ENCODE assay signal across 17 cellular contexts in genomic region chrX:107728342-107729099, GRCh38. TPM values are rescaled to one million over a fixed set of nuclear protein-coding genes. Genes with fewer than 3 reads are reported as not detected.
DNase-seq lines count a peak whose midpoint lies in the region; ATAC-seq, FAIRE-seq and TF ChIP-seq lines count a peak whose summit lies in the region.
"Had no signal": no experiment of that assay in that cellular context is flagged by ENCODE, and none has a peak within 500 bp of the region (broad histone marks: within the 10 kb centered on the region; RNA-seq: fewer than 3 reads in every experiment).

No MANE protein-coding gene starts in this region.

- H3K9me3 ChIP-seq in GM12878 (replicated peaks; ENCODE audit: control insufficient read depth, insufficient read depth, low read length) (no peaks in the 10 kb centered on the region), smooth muscle cell (replicated peaks; ENCODE audit: low read depth) (no peaks in the 10 kb centered on the region), pancreas (no peaks in the 10 kb centered on the region)
- no peaks in the 10 kb centered on the region for H3K9me3 ChIP-seq in effector memory CD4-positive, alpha-beta T cell (ENCODE audit: control insufficient read depth, low read length)

- H3K36me3 ChIP-seq in GM12878 (ENCODE audit: control insufficient read depth in 2 of 2, insufficient read depth in 2 of 2, low read length in 1 of 2) (no peaks in the 10 kb centered on the region), smooth muscle cell (ENCODE audit: low read depth) (no peaks in the 10 kb centered on the region), pancreas (no peaks in the 10 kb centered on the region)
- H3K36me3 ChIP-seq in effector memory CD4-positive, alpha-beta T cell (ENCODE audit: control insufficient read depth, insufficient read depth, low read length): no peaks in the 10 kb centered on the region

- no peaks in the 10 kb centered on the region for H3F3A ChIP-seq in smooth muscle cell (ENCODE audit: low read depth)

- FAIRE-seq in GM12878 (lab: Jason Lieb, UNC): peak; percentile 18
- no peak for FAIRE-seq in pancreas (lab: Jason Lieb, UNC)

- H3K27ac ChIP-seq in C4-2B (peak overlapping the region; percentile 97), GM12878 (ENCODE audit: control insufficient read depth, insufficient read depth) (no peak overlapping the region), smooth muscle cell (ENCODE audit: low read depth) (no peak overlapping the region), pancreas (peak overlapping the region in 2 of 4 donors; percentile 53 to 77)
- H3K27ac ChIP-seq in effector memory CD4-positive, alpha-beta T cell (ENCODE audit: insufficient read depth, low read length, poor library complexity, severe bottlenecking): no peak overlapping the region

- H3K9ac ChIP-seq in GM12878 (ENCODE audit: control insufficient read depth, insufficient read depth, low read length) (no peak overlapping the region), smooth muscle cell (ENCODE audit: low read depth) (no peak overlapping the region)

- POLR2A ChIA-PET in GM12878 (lab: Charles Lee): interaction anchor here (1.0 to 2.4 kb wide), 9 partner anchors 10 to 55 kb away, joined by 3 to 11 read pairs (median 5); partner anchors contain the start of gene TSC22D3

- H2AFZ ChIP-seq in GM12878 (ENCODE audit: control insufficient read depth, low read depth, low read length) (no peak overlapping the region), smooth muscle cell (ENCODE audit: low read depth) (peak overlapping the region; percentile 5)

- TF ChIP-seq EP300 in GM12878 (IDR thresholded peaks at IDR 0.05; ENCODE audit: borderline replicate concordance in 1 of 2, control insufficient read depth in 1 of 2, low read depth in 2 of 2, low read length in 2 of 2): no peak

- TF ChIP-seq POLR2A in GM12878 (IDR thresholded peaks at IDR 0.05; ENCODE audit: low read depth, low read length): no peak

- no peaks in the 10 kb centered on the region for H3K4me1 ChIP-seq in GM12878 (ENCODE audit: control insufficient read depth, insufficient read depth, low read length)
- peaks cover 12% of the 10 kb centered on the region for H3K4me1 ChIP-seq in smooth muscle cell (ENCODE audit: low read depth)
- H3K4me1 ChIP-seq in pancreas: peaks cover 24 to 53% (median 32%) of the 10 kb centered on the region in 3 donors
- no peaks in the 10 kb centered on the region for H3K4me1 ChIP-seq in effector memory CD4-positive, alpha-beta T cell (ENCODE audit: control insufficient read depth, insufficient read depth, low read length, poor library complexity, severe bottlenecking)

- H3K4me3 ChIP-seq in GM12878: no peak overlapping the region
- H3K4me3 ChIP-seq in smooth muscle cell: no peak overlapping the region
- H3K4me3 ChIP-seq in pancreas: no peak overlapping the region
- H3K4me3 ChIP-seq in effector memory CD4-positive, alpha-beta T cell (ENCODE audit: insufficient read depth, low read depth, low read length, poor library complexity, severe bottlenecking): no peak overlapping the region

- TF ChIP-seq CTCF in C4-2B (conservative IDR thresholded peaks at IDR 0.05): no peak
- TF ChIP-seq CTCF in GM12878 (IDR thresholded peaks at IDR 0.05 in 2 of 3, conservative IDR thresholded peaks at IDR 0.05 in 1 of 3; ENCODE audit: control insufficient read depth in 2 of 3, extremely low read depth in 1 of 3, insufficient read depth in 1 of 3, low read depth in 3 of 3, low read length in 3 of 3): no peak
- TF ChIP-seq CTCF in smooth muscle cell (IDR thresholded peaks at IDR 0.05; ENCODE audit: borderline replicate concordance, insufficient read depth, poor library complexity, severe bottlenecking): no peak
- no peak for TF ChIP-seq CTCF in pancreas (IDR thresholded peaks at IDR 0.05)

- RAD21 ChIA-PET in GM12878 (lab: Charles Lee; ENCODE audit: unreplicated experiment): interaction anchor here (1.1 to 4.1 kb wide), 12 partner anchors 11 to 68 kb away, joined by 3 to 43 read pairs (median 8); partner anchors contain the start of genes NCBP2L and TSC22D3

- DNase-seq in GM12878 (ENCODE audit: low read depth, low spot score) (no peak), left lobe of liver (ENCODE audit: low spot score) (peak; percentile 66), smooth muscle cell (lab: John Stamatoyannopoulos, UW; ENCODE audit: unreplicated experiment) (no peak), dermis blood vessel endothelial cell (no peak), pancreas (no peak)
- DNase-seq in effector memory CD4-positive, alpha-beta T cell: no peak
- DNase-seq: activated CD4-positive, alpha-beta T cell treated with anti-CD3 and anti-CD28 coated beads, Interleukin-2, amount 10 ng/mL, durations not matched to agents 24 days and 14 days; activated T-cell treated with anti-CD3 and anti-CD28 coated beads, Interleukin-2, amount 50 U/mL, for 4 hours; naive thymus-derived CD8-positive, alpha-beta T cell; NCI-H1105; NCI-H510A; SHP77; T-helper 9 cell; trophoblast cell had no signal

- H4K20me1 ChIP-seq in GM12878 (ENCODE audit: control insufficient read depth, insufficient read depth): no peaks in the 10 kb centered on the region
- no peaks in the 10 kb centered on the region for H4K20me1 ChIP-seq in smooth muscle cell (ENCODE audit: low read depth)

- H3K79me2 ChIP-seq in GM12878 (ENCODE audit: control insufficient read depth, insufficient read depth, low read length): no peaks in the 10 kb centered on the region
- H3K79me2 ChIP-seq in smooth muscle cell (ENCODE audit: low read depth): no peaks in the 10 kb centered on the region

- BruUV-seq in GM12878 (replicated peaks; lab: Mats Ljungman, UMichigan): no TSS peak

- in situ Hi-C loops in GM12878 (cut with MboI): no loop called here

- CTCF ChIA-PET in GM12878 (lab: Yijun Ruan, JAX): interaction anchor here (1.0 to 3.4 kb wide), 9 partner anchors 10 to 69 kb away, joined by 3 to 25 read pairs (median 9); partner anchors contain the start of genes NCBP2L and TSC22D3

- SMC1A ChIA-PET in GM12878 (lab: Charles Lee; ENCODE audit: uncharacterized antibody, unreplicated experiment): interaction anchor here (0.8 to 5.4 kb wide), 10 partner anchors 9 to 55 kb away, joined by 3 to 28 read pairs (median 5); no protein-coding TSS in a partner anchor

- no peak for TF ChIP-seq RAD21 in GM12878 (IDR thresholded peaks at IDR 0.05; ENCODE audit: insufficient read depth, low read depth, low read length)

- intact Hi-C loops in GM12878 (cut with micrococcal nuclease; ENCODE audit: unreplicated experiment) (no loop called here), pancreas (cut with DNase I) (loop anchor here in 1 of 3 donors (10.0 kb wide), 1 partner anchor 64 kb away; no protein-coding TSS in a partner anchor)

- WGBS in GM12878 (ENCODE audit: insufficient coverage, insufficient replicate concordance, low lambda C conversion rate, missing lambda C conversion rate): 65% methylated on average over 4 of the region's 4 CpGs
- 76% methylated on average over 4 of the region's 4 CpGs for WGBS in smooth muscle cell (ENCODE audit: low lambda C conversion rate)
- WGBS in pancreas, 2 donors: 69 to 71% methylated on average over 4 of the region's 4 CpGs

- ATAC-seq in GM12878 (no peak), left lobe of liver (peak; percentile 65), pancreas (no peak), GM21723 (IDR thresholded peaks at IDR 0.05; ENCODE audit: unreplicated experiment) (no peak)
- ATAC-seq: naive thymus-derived CD8-positive, alpha-beta T cell had no signal

- H3K4me2 ChIP-seq in GM12878 (ENCODE audit: control insufficient read depth, insufficient read depth): no peak overlapping the region
- no peak overlapping the region for H3K4me2 ChIP-seq in smooth muscle cell

- H3K27me3 ChIP-seq in GM12878 (replicated peaks in 1 of 2; ENCODE audit: control insufficient read depth in 2 of 2, insufficient read depth in 2 of 2, low read length in 1 of 2) (no peaks in the 10 kb centered on the region), smooth muscle cell (ENCODE audit: low read depth) (no peaks in the 10 kb centered on the region), pancreas (peaks cover 0 to 4% (median 0%) of the 10 kb centered on the region in 4 donors)
- no peaks in the 10 kb centered on the region for H3K27me3 ChIP-seq in effector memory CD4-positive, alpha-beta T cell (replicated peaks; ENCODE audit: control insufficient read depth, insufficient read depth, low read length, poor library complexity, severe bottlenecking)

RNA-seq across cellular contexts. Expression of gene TSC22D3, which starts 47.1 kb away (rescaled TPM):
- total RNA-seq in GM12878 (2013; cell fraction: nucleolus; rRNA removed): 76.6 and 80.5 TPM in 2 replicates
- 15.7 and 18.1 TPM in 2 replicates for total RNA-seq in GM12878 (2014; rRNA removed)
- total RNA-seq in GM12878 (2014; rRNA removed; fragmentation: Illumina TruSeq; extraction: Trizol): 9.6 and 12.0 TPM in 2 replicates
- total RNA-seq in GM12878 (2021): 14.1 and 16.3 TPM in 2 replicates
- polyA plus RNA-seq in GM12878 (2011; ENCODE audit: low read depth): 28.5 TPM
- polyA plus RNA-seq in GM12878 (2011; rRNA removed): 122 and 132 TPM in 2 replicates
- 82.3 and 116 TPM in 2 replicates for polyA plus RNA-seq in GM12878 (2011; cell fraction: cytosol; rRNA removed)
- 127 and 171 TPM in 2 replicates for polyA plus RNA-seq in GM12878 (2011; cell fraction: nucleus; rRNA removed)
- polyA plus RNA-seq in GM12878 (2012): 33.5 and 47.7 TPM in 2 replicates
- polyA plus RNA-seq in GM12878 (2014; fragmentation: Illumina TruSeq; extraction: Trizol): 11.8 and 12.5 TPM in 2 replicates
- 1 to 10 TPM; 4.6 to 8.6 TPM for polyA plus RNA-seq in GM12878 (2014; fragmentation: Nextera tagmentation; extraction: Ambion mirVana)
- polyA plus RNA-seq in GM12878 (2014; rRNA removed): 14.9 and 20.9 TPM in 2 replicates
- polyA plus RNA-seq in GM12878 (2016; fragmentation: Nextera tagmentation; extraction: Ambion mirVana): 10 to 100 TPM; 19.0 to 21.1 TPM
- polyA minus RNA-seq in GM12878 (2011; rRNA and poly(A)+ RNA removed): 57.7 and 74.2 TPM in 2 replicates
- polyA minus RNA-seq in GM12878 (2011; cell fraction: cytosol; rRNA and poly(A)+ RNA removed): 31.2 and 33.4 TPM in 2 replicates
- 87.9 and 128 TPM in 2 replicates for polyA minus RNA-seq in GM12878 (2011; cell fraction: nucleus; rRNA and poly(A)+ RNA removed)
- total RNA-seq in left lobe of liver: 139 TPM
- total RNA-seq in smooth muscle cell: 144 and 163 TPM in 2 replicates
- polyA plus RNA-seq in smooth muscle cell: 202 and 271 TPM in 2 replicates
- total RNA-seq in dermis blood vessel endothelial cell: 51.6 and 56.3 TPM in 2 replicates
- 10 to 100 TPM; 12.8 to 86.6 (median 47.3) TPM for total RNA-seq in pancreas
- polyA plus RNA-seq in pancreas: 10 to 100 TPM; 38.8 to 61.5 TPM

RNA-seq across cellular contexts. Expression of gene NCBP2L, which starts 49.0 kb away (rescaled TPM):
- total RNA-seq in GM12878 (2013; cell fraction: nucleolus; rRNA removed): not detected in 2 replicates
- total RNA-seq in GM12878 (2014; rRNA removed) (not detected in 2 replicates), GM12878 (2014; rRNA removed; fragmentation: Illumina TruSeq; extraction: Trizol) (not detected in 2 replicates), GM12878 (2021) (not detected in 2 replicates), left lobe of liver (not detected), smooth muscle cell (not detected in 2 replicates), dermis blood vessel endothelial cell (not detected in 2 replicates), pancreas (under 1 TPM in 3 of 6 donors, not detected in 3; 0.19 to 0.38 (median 0.20) TPM)
- not detected for polyA plus RNA-seq in GM12878 (2011; ENCODE audit: low read depth)
- polyA plus RNA-seq in GM12878 (2011; rRNA removed) (not detected in 2 replicates), GM12878 (2014; fragmentation: Illumina TruSeq; extraction: Trizol) (not detected in 2 replicates), GM12878 (2014; fragmentation: Nextera tagmentation; extraction: Ambion mirVana) (not detected), GM12878 (2014; rRNA removed) (not detected in 2 replicates), GM12878 (2016; fragmentation: Nextera tagmentation; extraction: Ambion mirVana) (not detected), smooth muscle cell (not detected in 2 replicates), pancreas (under 1 TPM; 0.11 to 0.28 TPM)
- not detected in 2 replicates for polyA plus RNA-seq in GM12878 (2011; cell fraction: cytosol; rRNA removed)
- polyA plus RNA-seq in GM12878 (2011; cell fraction: nucleus; rRNA removed): not detected in 2 replicates
- not detected in 2 replicates for polyA plus RNA-seq in GM12878 (2012)
- not detected in 2 replicates for polyA minus RNA-seq in GM12878 (2011; rRNA and poly(A)+ RNA removed)
- polyA minus RNA-seq in GM12878 (2011; cell fraction: cytosol; rRNA and poly(A)+ RNA removed): not detected in 2 replicates
- polyA minus RNA-seq in GM12878 (2011; cell fraction: nucleus; rRNA and poly(A)+ RNA removed): not detected in 2 replicates
- total RNA-seq: activated CD4-positive, alpha-beta T cell treated with anti-CD3 and anti-CD28 coated beads, Interleukin-2, amount 10 ng/mL, durations not matched to agents 24 days and 14 days; activated T-cell treated with anti-CD3 and anti-CD28 coated beads, Interleukin-2, amount 50 U/mL, for 4 hours; dermis microvascular lymphatic vessel endothelial cell; naive thymus-derived CD8-positive, alpha-beta T cell had no signal
